8 cellular contexts compared by ENCODE assay signal in genomic region chr13:66994097-66994496, GRCh38.
DNase-seq lines count a peak whose midpoint lies in the region; ATAC-seq and TF ChIP-seq lines count a peak whose summit lies in the region.

No MANE protein-coding gene starts in this region.

- TF ChIP-seq CTCF in HFF-Myc (IDR thresholded peaks at IDR 0.05; ENCODE audit: low read depth, low read length, missing control alignments), result peak; percentile 20

- peak overlapping the region; percentile 66 to 75 for H3K4me3 Mint-ChIP-seq in stimulated activated naive B cell treated with anti-CD40 and anti-IgM and Interleukin-4, amounts not matched to agents 10 μg/mL and 1 μg/mL and 100 μg/mL, for 72 hours
- H3K4me3 Mint-ChIP-seq in activated T-helper 17 cell treated with anti-CD3 and anti-CD28 coated beads, Interleukin-2, amount 50 U/mL, for 72 hours, result no peak overlapping the region

- H3K4me3 ChIP-seq in HFF-Myc (replicated peaks; ENCODE audit: low read depth, low read length), result no peak overlapping the region

- peaks cover 21 to 45% of the 10 kb centered on the region in 2 donors for H3K4me1 Mint-ChIP-seq in stimulated activated naive B cell treated with anti-CD40 and anti-IgM and Interleukin-4, amounts not matched to agents 10 μg/mL and 1 μg/mL and 100 μg/mL, for 72 hours
- H3K4me1 Mint-ChIP-seq in activated T-helper 17 cell treated with anti-CD3 and anti-CD28 coated beads, Interleukin-2, amount 50 U/mL, for 72 hours, result no peaks in the 10 kb centered on the region

- DNase-seq in activated T-cell treated with anti-CD3 and anti-CD28 coated beads for 24 hours (ENCODE audit: low read depth) (peak; percentile 0), activated T-cell treated with anti-CD3 and anti-CD28 coated beads for 4 hours (no peak), HFF-Myc (ENCODE audit: extremely low read depth, low read depth) (no peak), NCI-H2081 (lab: John Stamatoyannopoulos, UW) (peak; percentile 80 to 84), caudate nucleus (lab: John Stamatoyannopoulos, UW) (peak in 60 of 61 donors; percentile 15 to 92 (median 76)), iris pigment epithelial cell (ENCODE audit: low read depth) (peak; percentile 70)
- DNase-seq in stimulated activated naive B cell treated with anti-CD40 and anti-IgM and Interleukin-4, amounts not matched to agents 10 μg/mL and 1 μg/mL and 100 μg/mL, for 72 hours, result peak; percentile 67

- H3K36me3 Mint-ChIP-seq in stimulated activated naive B cell treated with anti-CD40 and anti-IgM and Interleukin-4, amounts not matched to agents 10 μg/mL and 1 μg/mL and 100 μg/mL, for 72 hours, result peaks cover 3 to 4% of the 10 kb centered on the region in 2 donors
- H3K36me3 Mint-ChIP-seq in activated T-helper 17 cell treated with anti-CD3 and anti-CD28 coated beads, Interleukin-2, amount 50 U/mL, for 72 hours (ENCODE audit: low read depth), result no peaks in the 10 kb centered on the region

- no peaks in the 10 kb centered on the region for H3K27me3 Mint-ChIP-seq in stimulated activated naive B cell treated with anti-CD40 and anti-IgM and Interleukin-4, amounts not matched to agents 10 μg/mL and 1 μg/mL and 100 μg/mL, for 72 hours
- H3K27me3 Mint-ChIP-seq in activated T-helper 17 cell treated with anti-CD3 and anti-CD28 coated beads, Interleukin-2, amount 50 U/mL, for 72 hours, result no peaks in the 10 kb centered on the region

- H3K27ac Mint-ChIP-seq in stimulated activated naive B cell treated with anti-CD40 and anti-IgM and Interleukin-4, amounts not matched to agents 10 μg/mL and 1 μg/mL and 100 μg/mL, for 72 hours, result peak overlapping the region; percentile 80
- H3K27ac Mint-ChIP-seq in activated T-helper 17 cell treated with anti-CD3 and anti-CD28 coated beads, Interleukin-2, amount 50 U/mL, for 72 hours, result no peak overlapping the region

- peak; percentile 88 to 90 for ATAC-seq in stimulated activated naive B cell treated with anti-CD40 and anti-IgM and Interleukin-4, amounts not matched to agents 10 μg/mL and 1 μg/mL and 100 μg/mL, for 72 hours (replicated peaks)
- no peak for ATAC-seq in activated T-helper 17 cell treated with anti-CD3 and anti-CD28 coated beads, Interleukin-2, amount 50 U/mL, for 72 hours (replicated peaks)

- peaks cover 0 to 2% of the 10 kb centered on the region in 2 donors for H3K9me3 Mint-ChIP-seq in stimulated activated naive B cell treated with anti-CD40 and anti-IgM and Interleukin-4, amounts not matched to agents 10 μg/mL and 1 μg/mL and 100 μg/mL, for 72 hours
- peaks cover 10% of the 10 kb centered on the region for H3K9me3 Mint-ChIP-seq in activated T-helper 17 cell treated with anti-CD3 and anti-CD28 coated beads, Interleukin-2, amount 50 U/mL, for 72 hours

- H3K27ac ChIP-seq in caudate nucleus (ENCODE audit: low read depth, low read length), result peak overlapping the region; percentile 77

Comparison
In these comparisons a context has a peak if more than half of its experiments do, and no peak if none do; other contexts are left out.
1. DNase-seq: peak in activated T-cell treated with anti-CD3 and anti-CD28 coated beads for 24 hours (single experiment), NCI-H2081 (2 of 2), caudate nucleus (60 of 61), iris pigment epithelial cell (single experiment) and stimulated activated naive B cell treated with anti-CD40 and anti-IgM and Interleukin-4, amounts not matched to agents 10 μg/mL and 1 μg/mL and 100 μg/mL, for 72 hours (single experiment); none in activated T-cell treated with anti-CD3 and anti-CD28 coated beads for 4 hours (single experiment) and HFF-Myc (single experiment).